Comparison of ENCODE assay signal across 18 cellular contexts in the genomic region with DNA sequence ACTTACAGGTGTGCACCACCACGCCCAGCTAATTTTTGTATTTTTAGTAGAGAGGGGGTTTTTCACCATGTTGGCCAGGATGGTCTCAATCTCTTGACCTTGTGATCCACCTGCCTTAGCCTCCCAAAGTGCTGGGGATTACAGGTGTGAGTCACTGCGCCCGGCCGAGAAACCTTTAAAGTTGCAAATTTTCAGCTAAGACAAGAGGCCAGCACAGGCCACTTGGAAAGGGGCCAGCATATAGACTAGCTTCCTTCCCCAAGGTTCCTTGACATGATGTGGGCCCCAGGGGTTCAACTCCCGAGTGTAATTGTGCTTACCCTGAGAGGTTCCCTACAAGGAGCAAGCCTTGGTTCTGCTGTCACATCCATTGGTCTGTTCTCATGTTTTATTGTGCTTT.
"Had no signal": no experiment of that assay in that cellular context is flagged by ENCODE, and none has a peak within 500 bp of the region (broad histone marks: within the 10 kb centered on the region; RNA-seq: fewer than 3 reads in every experiment).

No MANE protein-coding gene starts in this region.

- H3K36me3 ChIP-seq: left lung, ovary, spleen, uterus had no signal

- H3K27me3 ChIP-seq: body of pancreas, dorsolateral prefrontal cortex, left lung, ovary, spleen, uterus had no signal

- H3K4me1 ChIP-seq: left lung, spleen, uterus had no signal

- DNase-seq: activated CD4-positive, alpha-beta T cell treated with anti-CD3 and anti-CD28 coated beads, Interleukin-2, amount 50 U/mL, for 48 hours; activated naive CD4-positive, alpha-beta T cell; activated naive CD8-positive, alpha-beta T cell treated with anti-CD3 and anti-CD28 coated beads for 36 hours; activated T-cell treated with anti-CD3 and anti-CD28 coated beads for 4 hours; amygdala; body of pancreas; caudate nucleus; foreskin melanocyte; left lung; spleen; stimulated activated CD4-positive, alpha-beta T cell treated with anti-CD3 and anti-CD28 coated beads, Interleukin-4, amount 100 ng/mL, for 4 hours; SW 1271; T-helper 2 cell had no signal

- H3K4me3 ChIP-seq: body of pancreas, dorsolateral prefrontal cortex, left lung, ovary, spleen, uterus had no signal

- H3K27ac ChIP-seq: body of pancreas, dorsolateral prefrontal cortex, epithelial cell of prostate, left lung, spleen had no signal

- ATAC-seq: body of pancreas; stimulated activated memory B cell treated with anti-CD40 and anti-IgM and Interleukin-4, amounts not matched to agents 10 μg/mL and 1 μg/mL and 100 μg/mL, for 72 hours had no signal

- H3K9me3 ChIP-seq: body of pancreas, left lung, ovary, spleen, uterus had no signal
